In genomic region chr10:74164641-74165529, GRCh38 we compare ENCODE assay signal across 18 cellular contexts. TPM values are rescaled to one million over a fixed set of nuclear protein-coding genes. Genes with fewer than 3 reads are reported as not detected.
DNase-seq lines count a peak whose midpoint lies in the region; ATAC-seq, FAIRE-seq and TF ChIP-seq lines count a peak whose summit lies in the region.
"Had no signal": no experiment of that assay in that cellular context is flagged by ENCODE, and none has a peak within 500 bp of the region (broad histone marks: within the 10 kb centered on the region; RNA-seq: fewer than 3 reads in every experiment).

No MANE protein-coding gene starts in this region.

- no peak overlapping the region for H3K27ac ChIP-seq in A549
- no peak overlapping the region for H3K27ac ChIP-seq in PC-9
- H3K27ac ChIP-seq: gastrocnemius medialis, WERI-Rb-1 had no signal

- peaks cover 21% of the 10 kb centered on the region for H3K4me1 Mint-ChIP-seq in mesothelial cell of epicardium

- peaks cover 8% of the 10 kb centered on the region for H3F3A ChIP-seq in PC-9 (ENCODE audit: insufficient read depth, low read depth)

- H3K27me3 ChIP-seq in PC-9 (ENCODE audit: insufficient read depth, low read depth) = no peaks in the 10 kb centered on the region
- H3K27me3 ChIP-seq: gastrocnemius medialis had no signal

- no peak for TF ChIP-seq CTCF in A549 (IDR thresholded peaks at IDR 0.05)
- no peak for TF ChIP-seq CTCF in astrocyte of the spinal cord (IDR thresholded peaks at IDR 0.05; ENCODE audit: low read depth, low read length)
- no peak for TF ChIP-seq CTCF in mesothelial cell of epicardium (IDR thresholded peaks at IDR 0.05; ENCODE audit: unreplicated experiment)
- TF ChIP-seq CTCF in PC-9 (conservative IDR thresholded peaks at IDR 0.05) = no peak

- DNase-seq in A549 (ENCODE audit: low read depth in 1 of 2, low spot score in 1 of 2) (no peak), GM18507 (ENCODE audit: extremely low spot score, insufficient read length, low read depth) (no peak), astrocyte of the spinal cord (ENCODE audit: low read depth, low spot score) (peak; percentile 27), mesothelial cell of epicardium (ENCODE audit: low spot score in 2 of 2, unreplicated experiment in 2 of 2) (no peak), dermis blood vessel endothelial cell (no peak), NCI-H1930 (lab: John Stamatoyannopoulos, UW) (no peak), PC-9 (no peak)
- DNase-seq: activated gamma-delta T cell treated with Interleukin-2 at 50 U/mL for 16 hours, gastrocnemius medialis, immature natural killer cell, NCI-H2081 treated with DMSO at 0.1 percent for 48 hours, NCI-H748 treated with DMSO at 0.1 percent for 48 hours, SW 1271, WERI-Rb-1 had no signal

- H2AFZ ChIP-seq in PC-9 = no peak overlapping the region

- TF ChIP-seq EP300 in A549 (IDR thresholded peaks at IDR 0.05) = no peak

- peak overlapping the region; percentile 93 for H3K27ac Mint-ChIP-seq in mesothelial cell of epicardium
- H3K27ac Mint-ChIP-seq: immature natural killer cell, type B pancreatic cell had no signal

- BruUV-seq in PC-9 (replicated peaks; lab: Mats Ljungman, UMichigan) = no TSS peak

- in situ Hi-C loops in astrocyte of the spinal cord (cut with HindIII; ENCODE audit: low sequenced_read_pairs) = no loop called here

- CTCF ChIA-PET in A549 (lab: Yijun Ruan, JAX) (interaction anchor here (0.6 to 2.1 kb wide), 5 partner anchors 8 to 48 kb away, joined by 3 to 6 read pairs (median 3); partner anchors contain the start of gene AP3M1), PC-9 (lab: Charles Lee) (no interaction called here)

- no peak for TF ChIP-seq POLR2A in A549 (IDR thresholded peaks at IDR 0.05; ENCODE audit: low read length)
- TF ChIP-seq POLR2A in GM18505 (IDR thresholded peaks at IDR 0.05; ENCODE audit: borderline replicate concordance, extremely low read depth, insufficient read depth, insufficient read length) = no peak

- TF ChIP-seq RAD21 in A549 (conservative IDR thresholded peaks at IDR 0.05 in 1 of 2, IDR thresholded peaks at IDR 0.05 in 1 of 2) = no peak

- H3K4me2 ChIP-seq in A549 (peak overlapping the region; percentile 11; the same call in 1 of the 3 replicates), PC-9 (no peak overlapping the region)

- no peaks in the 10 kb centered on the region for H3K9me2 ChIP-seq in PC-9 (ENCODE audit: insufficient read depth)

- H4K20me1 ChIP-seq in PC-9 (ENCODE audit: insufficient read depth) = no peaks in the 10 kb centered on the region

- no peaks in the 10 kb centered on the region for H3K27me3 Mint-ChIP-seq in mesothelial cell of epicardium (ENCODE audit: low read depth)
- H3K27me3 Mint-ChIP-seq: brain, type B pancreatic cell had no signal

- POLR2A ChIA-PET in A549 (lab: Yijun Ruan, JAX) = interaction anchor here (0.6 kb wide), 1 partner anchor 313 kb away, joined by 3 read pairs; no protein-coding TSS in a partner anchor
- POLR2A ChIA-PET in PC-9 (lab: Charles Lee; ENCODE audit: unreplicated experiment) = no interaction called here

- no peaks in the 10 kb centered on the region for H3K36me3 ChIP-seq in PC-9 (ENCODE audit: low read depth)
- H3K36me3 ChIP-seq: gastrocnemius medialis had no signal

- H3K9me3 Mint-ChIP-seq in mesothelial cell of epicardium = no peaks in the 10 kb centered on the region
- H3K9me3 Mint-ChIP-seq: brain, immature natural killer cell, type B pancreatic cell had no signal

- H3K4me3 Mint-ChIP-seq in mesothelial cell of epicardium = peak overlapping the region; percentile 1
- H3K4me3 Mint-ChIP-seq: brain, immature natural killer cell, type B pancreatic cell had no signal

- H3K4me3 ChIP-seq in A549 (no peak overlapping the region), astrocyte of the spinal cord (ENCODE audit: low read depth, low read length) (no peak overlapping the region), PC-9 (no peak overlapping the region)
- H3K4me3 ChIP-seq: gastrocnemius medialis had no signal

- H3K4me1 ChIP-seq in A549 (peaks cover 16% of the 10 kb centered on the region), PC-9 (replicated peaks; ENCODE audit: insufficient read depth) (no peaks in the 10 kb centered on the region)

- peaks cover 23% of the 10 kb centered on the region for H3K79me2 ChIP-seq in PC-9 (ENCODE audit: low read depth)

- WGBS in A549 (ENCODE audit: missing lambda C conversion rate) = 71% methylated on average over 7 of the region's 7 CpGs

- FAIRE-seq in A549 (lab: Jason Lieb, UNC) (no peak), GM18507 (lab: Jason Lieb, UNC) (peak; percentile 73)
- FAIRE-seq: H54 had no signal

- H3K36me3 Mint-ChIP-seq in mesothelial cell of epicardium = no peaks in the 10 kb centered on the region
- H3K36me3 Mint-ChIP-seq: type B pancreatic cell had no signal

- ATAC-seq in A549 (no peak), GM18505 (IDR thresholded peaks at IDR 0.05; ENCODE audit: unreplicated experiment) (no peak)
- ATAC-seq: gastrocnemius medialis had no signal

- intact Hi-C loops in PC-9 (cut with micrococcal nuclease; ENCODE audit: unreplicated experiment) = no loop called here

- H3K9me3 ChIP-seq in A549 = no peaks in the 10 kb centered on the region
- no peaks in the 10 kb centered on the region for H3K9me3 ChIP-seq in PC-9 (ENCODE audit: insufficient read depth, low read depth)
- H3K9me3 ChIP-seq: gastrocnemius medialis had no signal

TF ChIP-seq in A549, 52 proteins besides CTCF, POLR2A, EP300 and RAD21 (continues in another document):
- TF ChIP-seq ZNF302 (CRISPR knock-in tag; IDR thresholded peaks at IDR 0.05) = no peak
- no peak for TF ChIP-seq CBX8 (IDR thresholded peaks at IDR 0.05)
- TF ChIP-seq PBX3 (IDR thresholded peaks at IDR 0.05) = no peak
- TF ChIP-seq JUNB (IDR thresholded peaks at IDR 0.05) = no peak
- no peak for TF ChIP-seq NFE2L2 (conservative IDR thresholded peaks at IDR 0.05; ENCODE audit: low read length)
- TF ChIP-seq HDAC2 (IDR thresholded peaks at IDR 0.05) = no peak
- no peak for TF ChIP-seq FOSL2 (IDR thresholded peaks at IDR 0.05)
- TF ChIP-seq FOSL2 (CRISPR knock-in tag; IDR thresholded peaks at IDR 0.05) = no peak
- TF ChIP-seq RNF2 (IDR thresholded peaks at IDR 0.05; ENCODE audit: borderline replicate concordance, low read depth) = no peak
- TF ChIP-seq BHLHE40 (IDR thresholded peaks at IDR 0.05; ENCODE audit: low read depth, low read length) = no peak
- no peak for TF ChIP-seq HOXB5 (CRISPR knock-in tag; IDR thresholded peaks at IDR 0.05)
- TF ChIP-seq CHD2 (IDR thresholded peaks at IDR 0.05; ENCODE audit: low read length, partially characterized antibody) = no peak
- TF ChIP-seq ZFP36 (IDR thresholded peaks at IDR 0.05; ENCODE audit: borderline replicate concordance, partially characterized antibody) = no peak
- no peak for TF ChIP-seq E2F6 (IDR thresholded peaks at IDR 0.05; ENCODE audit: borderline replicate concordance, low read depth)
- TF ChIP-seq MAX (IDR thresholded peaks at IDR 0.05) = no peak
- TF ChIP-seq ZC3H11A (IDR thresholded peaks at IDR 0.05) = no peak
- no peak for TF ChIP-seq ELK1 (IDR thresholded peaks at IDR 0.05; ENCODE audit: low read depth, low read length)
- no peak for TF ChIP-seq JUN (IDR thresholded peaks at IDR 0.05)
- no peak for TF ChIP-seq RARB (CRISPR knock-in tag; IDR thresholded peaks at IDR 0.05)

RNA-seq across cellular contexts. Expression of gene ADK, which starts 13.9 kb away (rescaled TPM):
- polyA plus RNA-seq in A549 (2011; rRNA removed) = 38.4 and 40.7 TPM in 2 replicates
- 13.8 and 14.4 TPM in 2 replicates for polyA plus RNA-seq in A549 (2012; cell fraction: cytosol; rRNA removed)
- polyA plus RNA-seq in A549 (2012; cell fraction: nucleus; rRNA removed) = 5.0 and 7.1 TPM in 2 replicates
- 32.0 to 37.0 TPM (median 35.8 TPM) in 3 replicates for polyA plus RNA-seq in A549 (2017; fragmentation: RNase III; extraction: RNeasy Plus Mini Kit Qiagen cat#74134 plus additional on column Dnase treatment)
- polyA minus RNA-seq in A549 (2011; rRNA and poly(A)+ RNA removed) = 7.2 and 8.6 TPM in 2 replicates
- 25.0 to 26.2 TPM (median 26.2 TPM) in 3 replicates for total RNA-seq in mesothelial cell of epicardium
- 15.3 and 30.6 TPM in 2 replicates for total RNA-seq in dermis blood vessel endothelial cell
- total RNA-seq in PC-9 (2021) = 133 and 159 TPM in 2 replicates

RNA-seq across cellular contexts. Expression of gene AP3M1, which starts 14.3 kb away (rescaled TPM):
- polyA plus RNA-seq in A549 (2011; rRNA removed) (75.8 and 83.0 TPM in 2 replicates), A549 (2017; fragmentation: RNase III; extraction: RNeasy Plus Mini Kit Qiagen cat#74134 plus additional on column Dnase treatment) (38.5 to 41.0 TPM (median 39.0 TPM) in 3 replicates)
- polyA plus RNA-seq in A549 (2012; cell fraction: cytosol; rRNA removed) = 15.3 and 18.1 TPM in 2 replicates
- 8.9 and 14.4 TPM in 2 replicates for polyA plus RNA-seq in A549 (2012; cell fraction: nucleus; rRNA removed)
- 33.1 and 34.9 TPM in 2 replicates for polyA minus RNA-seq in A549 (2011; rRNA and poly(A)+ RNA removed)
- total RNA-seq in mesothelial cell of epicardium (47.6 to 49.4 TPM (median 48.7 TPM) in 3 replicates), dermis blood vessel endothelial cell (32.7 and 57.0 TPM in 2 replicates), PC-9 (2021) (44.0 and 59.4 TPM in 2 replicates)
